Comparison of ENCODE assay signal across 12 cellular contexts in genomic region chr6:106534564-106534982, GRCh38.
DNase-seq lines count a peak whose midpoint lies in the region; ATAC-seq, FAIRE-seq and TF ChIP-seq lines count a peak whose summit lies in the region.
"Had no signal": no experiment of that assay in that cellular context is flagged by ENCODE, and none has a peak within 500 bp of the region (broad histone marks: within the 10 kb centered on the region; RNA-seq: fewer than 3 reads in every experiment).

No MANE protein-coding gene starts in this region.

- no peaks in the 10 kb centered on the region for H3K27me3 Mint-ChIP-seq in CD8-positive, alpha-beta T cell (ENCODE audit: low read depth)
- H3K27me3 Mint-ChIP-seq in activated T-helper 17 cell treated with anti-CD3 and anti-CD28 coated beads, Interleukin-2, amount 50 U/mL, for 72 hours: no peaks in the 10 kb centered on the region
- H3K27me3 Mint-ChIP-seq in naive thymus-derived CD8-positive, alpha-beta T cell: no peaks in the 10 kb centered on the region
- H3K27me3 Mint-ChIP-seq in osteocyte (ENCODE audit: unreplicated experiment): no peaks in the 10 kb centered on the region

- no peaks in the 10 kb centered on the region for H3K9me3 Mint-ChIP-seq in CD8-positive, alpha-beta T cell
- H3K9me3 Mint-ChIP-seq in activated T-helper 17 cell treated with anti-CD3 and anti-CD28 coated beads, Interleukin-2, amount 50 U/mL, for 72 hours: no peaks in the 10 kb centered on the region
- no peaks in the 10 kb centered on the region for H3K9me3 Mint-ChIP-seq in naive thymus-derived CD8-positive, alpha-beta T cell
- H3K9me3 Mint-ChIP-seq in osteocyte (ENCODE audit: unreplicated experiment): no peaks in the 10 kb centered on the region
- H3K9me3 Mint-ChIP-seq: nephron had no signal

- H3K4me1 Mint-ChIP-seq in CD8-positive, alpha-beta T cell (ENCODE audit: low read depth): peaks cover 70% of the 10 kb centered on the region
- peaks cover 55% of the 10 kb centered on the region for H3K4me1 Mint-ChIP-seq in activated T-helper 17 cell treated with anti-CD3 and anti-CD28 coated beads, Interleukin-2, amount 50 U/mL, for 72 hours
- peaks cover 37 to 88% (median 73%) of the 10 kb centered on the region in 4 donors for H3K4me1 Mint-ChIP-seq in naive thymus-derived CD8-positive, alpha-beta T cell
- H3K4me1 Mint-ChIP-seq in osteocyte (ENCODE audit: unreplicated experiment): peaks cover 17% of the 10 kb centered on the region
- H3K4me1 Mint-ChIP-seq: nephron had no signal

- H3K9me3 ChIP-seq in CD8-positive, alpha-beta T cell (ENCODE audit: low read length): no peaks in the 10 kb centered on the region

- POLR2A ChIA-PET in CD8-positive, alpha-beta T cell (lab: Charles Lee): interaction anchor here (0.8 to 1.1 kb wide), 2 partner anchors 9 to 25 kb away, joined by 4 read pairs; no protein-coding TSS in a partner anchor
- POLR2A ChIA-PET in naive thymus-derived CD8-positive, alpha-beta T cell (lab: Charles Lee): interaction anchor here (0.9 to 1.3 kb wide), 4 partner anchors 9 to 23 kb away, joined by 3 to 5 read pairs (median 4); no protein-coding TSS in a partner anchor

- peaks cover 32% of the 10 kb centered on the region for H3K4me1 ChIP-seq in CD8-positive, alpha-beta T cell (ENCODE audit: insufficient read depth, low read length)

- no peak overlapping the region for H3K27ac ChIP-seq in CD8-positive, alpha-beta T cell (ENCODE audit: low read depth, low read length)

- FAIRE-seq in HTR-8/SVneo (lab: Jason Lieb, UNC): no peak

- peaks cover 25% of the 10 kb centered on the region for H3K36me3 ChIP-seq in CD8-positive, alpha-beta T cell (ENCODE audit: insufficient read depth, low read length)

- CTCF ChIA-PET in CD8-positive, alpha-beta T cell (lab: Charles Lee): interaction anchor here (1.7 kb wide), 1 partner anchor 89 kb away, joined by 4 read pairs; no protein-coding TSS in a partner anchor

- H3K4me3 ChIP-seq in CD8-positive, alpha-beta T cell (ENCODE audit: low read depth, low read length): no peak overlapping the region

- intact Hi-C loops in CD8-positive, alpha-beta T cell (cut with DNase I, micrococcal nuclease): no loop called here

- peaks cover 84% of the 10 kb centered on the region for H3K36me3 Mint-ChIP-seq in CD8-positive, alpha-beta T cell
- peaks cover 96% of the 10 kb centered on the region for H3K36me3 Mint-ChIP-seq in activated T-helper 17 cell treated with anti-CD3 and anti-CD28 coated beads, Interleukin-2, amount 50 U/mL, for 72 hours (ENCODE audit: low read depth)
- peaks cover 5 to 81% (median 26%) of the 10 kb centered on the region in 3 donors for H3K36me3 Mint-ChIP-seq in naive thymus-derived CD8-positive, alpha-beta T cell
- H3K36me3 Mint-ChIP-seq in osteocyte (ENCODE audit: unreplicated experiment): no peaks in the 10 kb centered on the region

- peak; percentile 46 for ATAC-seq in CD8-positive, alpha-beta T cell
- ATAC-seq in HG03442 (IDR thresholded peaks at IDR 0.05; ENCODE audit: unreplicated experiment) (peak; percentile 49), GM19397 (IDR thresholded peaks at IDR 0.05; ENCODE audit: unreplicated experiment) (no peak)
- ATAC-seq in activated T-helper 17 cell treated with anti-CD3 and anti-CD28 coated beads, Interleukin-2, amount 50 U/mL, for 72 hours (replicated peaks): peak; percentile 82
- peak in 1 of 2 donors; percentile 60 for ATAC-seq in naive thymus-derived CD8-positive, alpha-beta T cell

- H3K4me3 Mint-ChIP-seq in CD8-positive, alpha-beta T cell: no peak overlapping the region
- peak overlapping the region; percentile 55 for H3K4me3 Mint-ChIP-seq in activated T-helper 17 cell treated with anti-CD3 and anti-CD28 coated beads, Interleukin-2, amount 50 U/mL, for 72 hours
- peak overlapping the region in 2 of 10 donors; percentile 27 to 46 for H3K4me3 Mint-ChIP-seq in naive thymus-derived CD8-positive, alpha-beta T cell
- H3K4me3 Mint-ChIP-seq in osteocyte (ENCODE audit: unreplicated experiment): no peak overlapping the region
- H3K4me3 Mint-ChIP-seq: nephron had no signal

- TF ChIP-seq CTCF in CD8-positive, alpha-beta T cell (IDR thresholded peaks at IDR 0.05): no peak
- TF ChIP-seq CTCF in osteocyte (IDR thresholded peaks at IDR 0.05): no peak

- H3K27me3 ChIP-seq in CD8-positive, alpha-beta T cell (ENCODE audit: insufficient read depth, low read length): no peaks in the 10 kb centered on the region

- H3K27ac Mint-ChIP-seq in CD8-positive, alpha-beta T cell: peak overlapping the region; percentile 16
- peak overlapping the region; percentile 73 for H3K27ac Mint-ChIP-seq in activated T-helper 17 cell treated with anti-CD3 and anti-CD28 coated beads, Interleukin-2, amount 50 U/mL, for 72 hours
- H3K27ac Mint-ChIP-seq in naive thymus-derived CD8-positive, alpha-beta T cell: peak overlapping the region in 9 of 10 donors; percentile 10 to 94 (median 61)
- H3K27ac Mint-ChIP-seq in osteocyte (ENCODE audit: unreplicated experiment): no peak overlapping the region
- H3K27ac Mint-ChIP-seq: nephron had no signal

- peak in 1 of 7 experiments; percentile 39 for DNase-seq in CD8-positive, alpha-beta T cell
- DNase-seq in naive thymus-derived CD8-positive, alpha-beta T cell: peak in 1 of 10 donors; percentile 21
- DNase-seq in HTR-8/SVneo (ENCODE audit: insufficient read length, low spot score) (no peak), superior temporal gyrus (ENCODE audit: extremely low spot score) (no peak), osteocyte (ENCODE audit: extremely low spot score, unreplicated experiment) (no peak)
- DNase-seq: AML-193, cerebellar nuclear complex, NCI-H748 treated with DMSO at 0.1 percent for 48 hours had no signal
